19 cellular contexts compared by ENCODE assay signal in the genomic region with DNA sequence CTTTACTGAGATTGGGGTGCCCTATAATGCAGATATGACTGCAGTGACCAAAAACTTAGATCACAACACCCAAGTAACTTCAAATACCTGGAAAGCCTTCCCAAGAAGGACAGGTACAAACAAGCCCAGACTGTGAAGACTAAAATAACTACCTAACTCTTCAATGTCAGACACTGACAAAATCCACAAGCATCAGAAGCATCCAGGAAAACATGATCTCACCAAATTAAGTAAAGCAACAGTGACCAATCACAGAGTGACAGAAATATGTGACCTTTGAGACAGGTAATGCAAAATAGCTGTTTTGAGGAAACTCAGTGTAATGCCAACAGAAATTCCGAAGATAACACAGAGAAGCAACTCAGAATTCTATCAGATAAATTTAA. TPM values are rescaled to one million over a fixed set of nuclear protein-coding genes. Genes with fewer than 3 reads are reported as not detected.
A peak's percentile ranks its signal among the peaks of the same experiment; 100 is the strongest.
DNase-seq lines count a peak whose midpoint lies in the region; ATAC-seq, FAIRE-seq and TF ChIP-seq lines count a peak whose summit lies in the region.
"Had no signal": no experiment of that assay in that cellular context is flagged by ENCODE, and none has a peak within 500 bp of the region (broad histone marks: within the 10 kb centered on the region; RNA-seq: fewer than 3 reads in every experiment).

No MANE protein-coding gene starts in this region.

- H3K79me2 ChIP-seq in mammary epithelial cell (ENCODE audit: insufficient read depth, low read length) (no peaks in the 10 kb centered on the region), keratinocyte (ENCODE audit: control insufficient read depth, insufficient read depth, low read length) (no peaks in the 10 kb centered on the region)

- dilution Hi-C loops in mammary epithelial cell (cut with HindIII; ENCODE audit: low sequenced_read_pairs) = no loop called here
- dilution Hi-C loops in keratinocyte (cut with MboI; ENCODE audit: extremely low pct_ligation_motif_present, low sequenced_read_pairs) = no loop called here

- H3K4me1 ChIP-seq in mammary epithelial cell (ENCODE audit: insufficient read depth, low read length) (peaks cover 17% of the 10 kb centered on the region), breast epithelium (no peaks in the 10 kb centered on the region), endodermal cell (ENCODE audit: control insufficient read depth, insufficient read depth, low read length) (no peaks in the 10 kb centered on the region), keratinocyte (ENCODE audit: control insufficient read depth, extremely low read depth, insufficient read depth, low read length) (peaks cover 13% of the 10 kb centered on the region)
- H3K4me1 ChIP-seq: A549, BLaER1, HAP-1 had no signal

- H3K27me3 ChIP-seq in mammary epithelial cell (ENCODE audit: insufficient read depth, low read length) (no peaks in the 10 kb centered on the region), breast epithelium (no peaks in the 10 kb centered on the region), endodermal cell (ENCODE audit: control insufficient read depth, insufficient read depth, low read length, poor library complexity, severe bottlenecking) (no peaks in the 10 kb centered on the region), keratinocyte (ENCODE audit: control insufficient read depth, extremely low read depth, insufficient read depth, low read length) (no peaks in the 10 kb centered on the region)
- H3K27me3 ChIP-seq: BLaER1 had no signal

- no TSS peak for BruUV-seq in mammary epithelial cell (replicated peaks; lab: Mats Ljungman, UMichigan)

- H3K36me3 Mint-ChIP-seq in endodermal cell (ENCODE audit: low read depth) (no peaks in the 10 kb centered on the region), type B pancreatic cell (no peaks in the 10 kb centered on the region)
- H3K36me3 Mint-ChIP-seq: CD14-positive monocyte; CD4-positive, alpha-beta memory T cell had no signal

- intact Hi-C loops in mammary epithelial cell (cut with micrococcal nuclease) (loop anchor here (2.0 kb wide), 1 partner anchor 34 kb away; no protein-coding TSS in a partner anchor), breast epithelium (cut with DNase I; ENCODE audit: low total_unique reads) (no loop called here)

- H3K36me3 ChIP-seq in mammary epithelial cell (ENCODE audit: insufficient read depth, low read length) (no peaks in the 10 kb centered on the region), breast epithelium (no peaks in the 10 kb centered on the region), endodermal cell (ENCODE audit: control insufficient read depth, insufficient read depth, low read length) (no peaks in the 10 kb centered on the region), keratinocyte (ENCODE audit: control insufficient read depth in 2 of 2, extremely low read depth in 1 of 2, insufficient read depth in 2 of 2, low read length in 2 of 2) (no peaks in the 10 kb centered on the region)
- H3K36me3 ChIP-seq: BLaER1, HAP-1 had no signal

- WGBS in mammary epithelial cell (ENCODE audit: low coverage, missing lambda C conversion rate) = 0% methylated on average over 1 of the region's 1 CpG
- 100% methylated on average over 1 of the region's 1 CpG; no CpG with 5 or more reads in 1 of the 2 experiments for WGBS in endodermal cell (ENCODE audit: insufficient coverage in 1 of 2, insufficient read length in 1 of 2), 2 experiments

- no peak for TF ChIP-seq POLR2A in breast epithelium (IDR thresholded peaks at IDR 0.05)

- no peak for ATAC-seq in GM21528 (IDR thresholded peaks at IDR 0.05; ENCODE audit: low FRiP score, unreplicated experiment)
- ATAC-seq: A549 had no signal

- FAIRE-seq in keratinocyte (lab: Jason Lieb, UNC) = peak; percentile 83
- FAIRE-seq: A549, H1 had no signal

- H3K4me1 Mint-ChIP-seq in endodermal cell (no peaks in the 10 kb centered on the region), type B pancreatic cell (ENCODE audit: unreplicated experiment) (no peaks in the 10 kb centered on the region)
- H3K4me1 Mint-ChIP-seq: CD14-positive monocyte; CD4-positive, alpha-beta memory T cell had no signal

- CTCF ChIA-PET in mammary epithelial cell (lab: Charles Lee; ENCODE audit: low non-redundant PET) = no interaction called here

- H3K9me3 Mint-ChIP-seq in endodermal cell = peaks cover 9% of the 10 kb centered on the region
- H3K9me3 Mint-ChIP-seq in type B pancreatic cell = no peaks in the 10 kb centered on the region

- TF ChIP-seq CTCF in mammary epithelial cell (conservative IDR thresholded peaks at IDR 0.05 in 1 of 2, IDR thresholded peaks at IDR 0.05 in 1 of 2; ENCODE audit: extremely low read depth in 1 of 2, insufficient read depth in 1 of 2, low read depth in 1 of 2, low read length in 2 of 2) = no peak
- no peak for TF ChIP-seq CTCF in breast epithelium (IDR thresholded peaks at IDR 0.05)
- TF ChIP-seq CTCF in endodermal cell (conservative IDR thresholded peaks at IDR 0.05) = no peak
- TF ChIP-seq CTCF in keratinocyte (optimal IDR thresholded peaks at IDR 0.05 in 1 of 3, IDR thresholded peaks at IDR 0.05 in 1 of 3, conservative IDR thresholded peaks at IDR 0.05 in 1 of 3; ENCODE audit: extremely low read depth in 1 of 3, insufficient read depth in 2 of 3, low read length in 3 of 3) = no peak
- no peak for TF ChIP-seq CTCF in type B pancreatic cell (conservative IDR thresholded peaks at IDR 0.05)

- no peaks in the 10 kb centered on the region for H3K27me3 Mint-ChIP-seq in endodermal cell (ENCODE audit: insufficient read depth)
- no peaks in the 10 kb centered on the region for H3K27me3 Mint-ChIP-seq in type B pancreatic cell

- peak overlapping the region; percentile 58 for H3K4me2 ChIP-seq in mammary epithelial cell (ENCODE audit: insufficient read depth, low read depth, low read length)
- H3K4me2 ChIP-seq in keratinocyte (ENCODE audit: control insufficient read depth, extremely low read depth, insufficient read depth, low read depth, low read length) = peak overlapping the region; percentile 41
- H3K4me2 ChIP-seq: A549, BLaER1 had no signal

- H3K27ac ChIP-seq in mammary epithelial cell (ENCODE audit: insufficient read depth, low read depth, low read length) = peak overlapping the region; percentile 11
- no peak overlapping the region for H3K27ac ChIP-seq in breast epithelium
- no peak overlapping the region for H3K27ac ChIP-seq in endodermal cell (ENCODE audit: low read depth, low read length)
- no peak overlapping the region for H3K27ac ChIP-seq in keratinocyte (ENCODE audit: control insufficient read depth, insufficient read depth, low read length)
- H3K27ac ChIP-seq: 22Rv1, A549, BLaER1, HL-60 had no signal

- no peak overlapping the region for H3K9ac ChIP-seq in mammary epithelial cell (ENCODE audit: insufficient read depth, low read length)
- H3K9ac ChIP-seq in endodermal cell (ENCODE audit: extremely low read depth, low read length, poor library complexity, severe bottlenecking) = no peak overlapping the region
- no peak overlapping the region for H3K9ac ChIP-seq in keratinocyte (ENCODE audit: control insufficient read depth, extremely low read depth, insufficient read depth, low read length)
- H3K9ac ChIP-seq: BLaER1 had no signal

- DNase-seq in mammary epithelial cell (peak; percentile 38), breast epithelium (ENCODE audit: low spot score in 2 of 2) (no peak), endodermal cell (no peak), keratinocyte (ENCODE audit: low read depth, low spot score) (no peak), type B pancreatic cell (ENCODE audit: extremely low spot score, unreplicated experiment) (no peak), NCI-H1930 (lab: John Stamatoyannopoulos, UW) (no peak), kidney glomerular epithelial cell (lab: John Stamatoyannopoulos, UW) (no peak)
- DNase-seq: CD4-positive, alpha-beta memory T cell; DMS79 treated with DMSO at 0.1 percent for 48 hours; GF-D8; IMR-90 had no signal

- no peaks in the 10 kb centered on the region for H4K20me1 ChIP-seq in mammary epithelial cell (ENCODE audit: insufficient read depth, low read length)
- no peaks in the 10 kb centered on the region for H4K20me1 ChIP-seq in keratinocyte (ENCODE audit: control insufficient read depth, extremely low read depth, insufficient read depth, low read length)
- H4K20me1 ChIP-seq: BLaER1 had no signal

- H2AFZ ChIP-seq in mammary epithelial cell (ENCODE audit: low read depth, low read length) (peak overlapping the region; percentile 51), keratinocyte (ENCODE audit: control insufficient read depth, low read length) (no peak overlapping the region)

- H3K4me3 ChIP-seq in mammary epithelial cell (replicated peaks in 1 of 3; ENCODE audit: insufficient read depth in 1 of 3, low read depth in 2 of 3, low read length in 3 of 3) (no peak overlapping the region), breast epithelium (no peak overlapping the region), endodermal cell (ENCODE audit: low read length) (no peak overlapping the region), keratinocyte (ENCODE audit: control insufficient read depth in 2 of 3, extremely low read depth in 1 of 3, insufficient read depth in 2 of 3, low read depth in 1 of 3, low read length in 3 of 3) (no peak overlapping the region)
- H3K4me3 ChIP-seq: A549, BLaER1, HAP-1 had no signal

- peak overlapping the region; percentile 33 for H3K27ac Mint-ChIP-seq in endodermal cell
- peak overlapping the region; percentile 79 for H3K27ac Mint-ChIP-seq in type B pancreatic cell
- H3K27ac Mint-ChIP-seq: CD14-positive monocyte; CD4-positive, alpha-beta memory T cell had no signal

- no peak overlapping the region for H3K4me3 Mint-ChIP-seq in endodermal cell
- H3K4me3 Mint-ChIP-seq in type B pancreatic cell = no peak overlapping the region
- H3K4me3 Mint-ChIP-seq: CD14-positive monocyte; CD4-positive, alpha-beta memory T cell had no signal

- in situ Hi-C loops in mammary epithelial cell (cut with MboI; ENCODE audit: low sequenced_read_pairs in 2 of 2) = no loop called here

- no peaks in the 10 kb centered on the region for H3K9me3 ChIP-seq in mammary epithelial cell (replicated peaks; ENCODE audit: insufficient read depth, low read length)
- peaks cover 0 to 3% of the 10 kb centered on the region in 2 donors for H3K9me3 ChIP-seq in breast epithelium
- H3K9me3 ChIP-seq in endodermal cell (ENCODE audit: control insufficient read depth, low read length) = no peaks in the 10 kb centered on the region
- H3K9me3 ChIP-seq in keratinocyte (ENCODE audit: control insufficient read depth, low read depth, low read length) = no peaks in the 10 kb centered on the region
- H3K9me3 ChIP-seq: A549, BLaER1, HAP-1 had no signal

- H3K9me1 ChIP-seq in keratinocyte (ENCODE audit: control insufficient read depth, extremely low read depth, insufficient read depth, low read length) = no peaks in the 10 kb centered on the region

RNA-seq across cellular contexts. Expression of a gene that starts 47.8 kb away (rescaled TPM):
- total RNA-seq in mammary epithelial cell (not detected), breast epithelium (not detected), endodermal cell (10 to 100 TPM; 65.1 to 65.3 TPM), type B pancreatic cell (ENCODE audit: low replicate concordance) (7.6 and 22.3 TPM in 2 replicates)
- polyA plus RNA-seq in mammary epithelial cell (not detected), keratinocyte (0.02 TPM in 1 of 3 replicates, not detected in the others)
- polyA minus RNA-seq in mammary epithelial cell (not detected), keratinocyte (not detected in 3 replicates)
- polyA plus RNA-seq in endodermal cell (2013, experiment 1 of 2) = 46.4 TPM
- polyA plus RNA-seq in endodermal cell (2013, experiment 2 of 2) = 46.7 TPM
- not detected for polyA plus RNA-seq in keratinocyte (2011; ENCODE audit: low read depth)
- not detected in 2 replicates for polyA plus RNA-seq in keratinocyte (2011; cell fraction: cytosol; rRNA removed)
- not detected in 2 replicates for polyA plus RNA-seq in keratinocyte (2011; cell fraction: nucleus; rRNA removed)
- not detected in 2 replicates for polyA plus RNA-seq in keratinocyte (2012; ENCODE audit: low replicate concordance)
- polyA minus RNA-seq in keratinocyte (2011; cell fraction: cytosol; rRNA and poly(A)+ RNA removed) = not detected
- not detected in 2 replicates for polyA minus RNA-seq in keratinocyte (2011; cell fraction: nucleus; rRNA and poly(A)+ RNA removed)
- total RNA-seq: CD4-positive, alpha-beta memory T cell; IMR-90 had no signal
- polyA plus RNA-seq: CD14-positive monocyte; CD4-positive, alpha-beta memory T cell; IMR-90 had no signal

RNA-seq across cellular contexts. Expression of a gene that starts 49.4 kb away (rescaled TPM):
- total RNA-seq in mammary epithelial cell (10 to 100 TPM; 11.2 to 18.3 TPM), breast epithelium (10 to 100 TPM; 20.2 to 33.4 (median 27.2) TPM), endodermal cell (10 to 100 TPM; 23.7 to 30.1 TPM), type B pancreatic cell (ENCODE audit: low replicate concordance) (10.4 and 18.5 TPM in 2 replicates)
- polyA plus RNA-seq in mammary epithelial cell (4.1 TPM), keratinocyte (4.3 to 7.4 TPM (median 6.1 TPM) in 3 replicates)
- polyA minus RNA-seq in mammary epithelial cell (26.5 TPM), keratinocyte (5.8 to 14.9 TPM (median 8.2 TPM) in 3 replicates)
- polyA plus RNA-seq in endodermal cell (2013, experiment 1 of 2) = 24.4 TPM
- polyA plus RNA-seq in endodermal cell (2013, experiment 2 of 2) = 23.4 TPM
- 7.7 TPM for polyA plus RNA-seq in keratinocyte (2011; ENCODE audit: low read depth)
- 3.2 and 5.0 TPM in 2 replicates for polyA plus RNA-seq in keratinocyte (2011; cell fraction: cytosol; rRNA removed)
- 6.9 and 7.1 TPM in 2 replicates for polyA plus RNA-seq in keratinocyte (2011; cell fraction: nucleus; rRNA removed)
- polyA plus RNA-seq in keratinocyte (2012; ENCODE audit: low replicate concordance) = 3.5 and 4.7 TPM in 2 replicates
- polyA minus RNA-seq in keratinocyte (2011; cell fraction: cytosol; rRNA and poly(A)+ RNA removed) = 6.3 TPM
- polyA minus RNA-seq in keratinocyte (2011; cell fraction: nucleus; rRNA and poly(A)+ RNA removed) = 11.1 and 25.1 TPM in 2 replicates
